23 cellular contexts compared by ENCODE assay signal in genomic region chr11:65059959-65060824, GRCh38. TPM values are rescaled to one million over a fixed set of nuclear protein-coding genes. Genes with fewer than 3 reads are reported as not detected.
A peak's percentile ranks its signal among the peaks of the same experiment; 100 is the strongest.
DNase-seq lines count a peak whose midpoint lies in the region; ATAC-seq and TF ChIP-seq lines count a peak whose summit lies in the region.
"Had no signal": no experiment of that assay in that cellular context is flagged by ENCODE, and none has a peak within 500 bp of the region (broad histone marks: within the 10 kb centered on the region; RNA-seq: fewer than 3 reads in every experiment).

No MANE protein-coding gene starts in this region.

- no peak overlapping the region for H3K4me3 Mint-ChIP-seq in CD8-positive, alpha-beta T cell
- H3K4me3 Mint-ChIP-seq: CD4-positive, CD25-positive, alpha-beta regulatory T cell; endodermal cell; stimulated activated memory B cell treated with anti-CD40 and anti-IgM and Interleukin-4, amounts not matched to agents 10 μg/mL and 1 μg/mL and 100 μg/mL, for 72 hours had no signal

- H3K36me3 Mint-ChIP-seq in CD8-positive, alpha-beta T cell, result no peaks in the 10 kb centered on the region
- H3K36me3 Mint-ChIP-seq: CD4-positive, CD25-positive, alpha-beta regulatory T cell; stimulated activated memory B cell treated with anti-CD40 and anti-IgM and Interleukin-4, amounts not matched to agents 10 μg/mL and 1 μg/mL and 100 μg/mL, for 72 hours had no signal

- no peak overlapping the region for H3K4me3 ChIP-seq in BLaER1 treated with 17β-estradiol and CSF1 and Interleukin-3, amounts not matched to agents 10 nM and 100 nM
- no peak overlapping the region for H3K4me3 ChIP-seq in WERI-Rb-1 (ENCODE audit: low read depth, low read length)
- no peak overlapping the region for H3K4me3 ChIP-seq in CD8-positive, alpha-beta T cell (ENCODE audit: low read depth, low read length)
- H3K4me3 ChIP-seq: HAP-1, lung, skin epidermis, thoracic aorta had no signal

- no peak overlapping the region for H3K27ac ChIP-seq in BLaER1 treated with 17β-estradiol and CSF1 and Interleukin-3, amounts not matched to agents 10 nM and 100 nM
- H3K27ac ChIP-seq in WERI-Rb-1, result no peak overlapping the region
- no peak overlapping the region for H3K27ac ChIP-seq in CD8-positive, alpha-beta T cell (ENCODE audit: low read depth, low read length)
- H3K27ac ChIP-seq: neutrophil, RWPE1, skin epidermis, thoracic aorta had no signal

- TF ChIP-seq RAD21 in Ishikawa (IDR thresholded peaks at IDR 0.05; ENCODE audit: low read depth), result no peak

- TF ChIP-seq POLR2A in erythroblast (IDR thresholded peaks at IDR 0.05; ENCODE audit: low read length), result no peak

- TF ChIP-seq CTCF in WERI-Rb-1 (IDR thresholded peaks at IDR 0.05; ENCODE audit: low read depth, low read length), result no peak
- TF ChIP-seq CTCF in CD8-positive, alpha-beta T cell (IDR thresholded peaks at IDR 0.05), result no peak

- peak overlapping the region in 8 of 11 experiments; percentile 7 to 52 (median 34); a peak in 12 of 22 replicates for H3K4me2 ChIP-seq in BLaER1 treated with 17β-estradiol and CSF1 and Interleukin-3, amounts not matched to agents 10 nM and 100 nM

- no peaks in the 10 kb centered on the region for H3K36me3 ChIP-seq in BLaER1 treated with 17β-estradiol and CSF1 and Interleukin-3, amounts not matched to agents 10 nM and 100 nM
- no peaks in the 10 kb centered on the region for H3K36me3 ChIP-seq in WERI-Rb-1
- H3K36me3 ChIP-seq in CD8-positive, alpha-beta T cell (ENCODE audit: insufficient read depth, low read length), result no peaks in the 10 kb centered on the region
- H3K36me3 ChIP-seq: HAP-1, neutrophil, thoracic aorta had no signal

- no peak overlapping the region for H3K27ac Mint-ChIP-seq in CD8-positive, alpha-beta T cell
- H3K27ac Mint-ChIP-seq: stimulated activated memory B cell treated with anti-CD40 and anti-IgM and Interleukin-4, amounts not matched to agents 10 μg/mL and 1 μg/mL and 100 μg/mL, for 72 hours had no signal

- H3K27me3 Mint-ChIP-seq in CD8-positive, alpha-beta T cell (ENCODE audit: low read depth), result no peaks in the 10 kb centered on the region

- no peaks in the 10 kb centered on the region for H3K4me1 Mint-ChIP-seq in CD8-positive, alpha-beta T cell (ENCODE audit: low read depth)
- H3K4me1 Mint-ChIP-seq: endodermal cell had no signal

- no peaks in the 10 kb centered on the region for H3K9me3 Mint-ChIP-seq in CD8-positive, alpha-beta T cell
- H3K9me3 Mint-ChIP-seq: CD4-positive, CD25-positive, alpha-beta regulatory T cell; endodermal cell; stimulated activated memory B cell treated with anti-CD40 and anti-IgM and Interleukin-4, amounts not matched to agents 10 μg/mL and 1 μg/mL and 100 μg/mL, for 72 hours had no signal

- H3K9me3 ChIP-seq in BLaER1 treated with 17β-estradiol and CSF1 and Interleukin-3, amounts not matched to agents 10 nM and 100 nM (replicated peaks in 1 of 11), result no peaks in the 10 kb centered on the region
- no peaks in the 10 kb centered on the region for H3K9me3 ChIP-seq in WERI-Rb-1 (ENCODE audit: severe bottlenecking)
- H3K9me3 ChIP-seq in CD8-positive, alpha-beta T cell (ENCODE audit: low read length), result no peaks in the 10 kb centered on the region
- H3K9me3 ChIP-seq: HAP-1, neutrophil, thoracic aorta had no signal

- no peaks in the 10 kb centered on the region for H3K27me3 ChIP-seq in BLaER1 treated with 17β-estradiol and CSF1 and Interleukin-3, amounts not matched to agents 10 nM and 100 nM
- H3K27me3 ChIP-seq in WERI-Rb-1 (ENCODE audit: insufficient read depth, low read depth, severe bottlenecking), result no peaks in the 10 kb centered on the region
- no peaks in the 10 kb centered on the region for H3K27me3 ChIP-seq in CD8-positive, alpha-beta T cell (ENCODE audit: insufficient read depth, low read length)
- H3K27me3 ChIP-seq: neutrophil had no signal

- H4K20me1 ChIP-seq in BLaER1 treated with 17β-estradiol and CSF1 and Interleukin-3, amounts not matched to agents 10 nM and 100 nM, result no peaks in the 10 kb centered on the region; a peak in 1 of 22 replicates

- CTCF ChIA-PET in CD8-positive, alpha-beta T cell (lab: Charles Lee), result no interaction called here

- ATAC-seq in CD8-positive, alpha-beta T cell, result no peak
- ATAC-seq: stimulated activated memory B cell treated with anti-CD40 and anti-IgM and Interleukin-4, amounts not matched to agents 10 μg/mL and 1 μg/mL and 100 μg/mL, for 72 hours had no signal

- DNase-seq in erythroblast (lab: John Stamatoyannopoulos, UW), result peak; percentile 20 to 28
- DNase-seq in WERI-Rb-1, result no peak
- DNase-seq in NCI-H1105 treated with DMSO at 0.1 percent for 48 hours (lab: John Stamatoyannopoulos, UW), result no peak
- DNase-seq in CD8-positive, alpha-beta T cell, result no peak
- DNase-seq: activated CD4-positive, alpha-beta T cell treated with anti-CD3 and anti-CD28 coated beads, Interleukin-2, amount 50 U/mL, for 48 hours; activated gamma-delta T cell; cortex of kidney; DMS 273 treated with DMSO at 0.1 percent for 48 hours; KBM-7; kidney; NCI-H1694; NCI-H2171 treated with DMSO at 0.1 percent for 48 hours had no signal

- intact Hi-C loops in CD8-positive, alpha-beta T cell (cut with DNase I, micrococcal nuclease), result no loop called here

- H3K4me1 ChIP-seq in BLaER1 treated with 17β-estradiol and CSF1 and Interleukin-3, amounts not matched to agents 10 nM and 100 nM, result peaks cover 18 to 46% (median 30%) of the 10 kb centered on the region in 10 experiments
- H3K4me1 ChIP-seq in CD8-positive, alpha-beta T cell (ENCODE audit: insufficient read depth, low read length), result no peaks in the 10 kb centered on the region
- H3K4me1 ChIP-seq: HAP-1 had no signal

- no peak for TF ChIP-seq EP300 in Ishikawa (IDR thresholded peaks at IDR 0.05; ENCODE audit: borderline replicate concordance)

- no peak overlapping the region for H3K9ac ChIP-seq in BLaER1 treated with 17β-estradiol and CSF1 and Interleukin-3, amounts not matched to agents 10 nM and 100 nM

- POLR2A ChIA-PET in CD8-positive, alpha-beta T cell (lab: Charles Lee), result no interaction called here

TF ChIP-seq in Ishikawa, 13 proteins besides CTCF, POLR2A, EP300 and RAD21:
- TF ChIP-seq CEBPB (IDR thresholded peaks at IDR 0.05) (no peak), USF1 (IDR thresholded peaks at IDR 0.05) (0 out of 2 replicates have a peak, but pooled peaks have one; percentile 32), FOXM1 (IDR thresholded peaks at IDR 0.05; ENCODE audit: borderline replicate concordance, low read depth) (no peak), MAX (IDR thresholded peaks at IDR 0.05) (no peak)

RNA-seq across cellular contexts. Expression of gene NAALADL1, which starts 1.8 kb away (rescaled TPM):
- total RNA-seq in CD8-positive, alpha-beta T cell, result 1 to 10 TPM; 5.4 to 6.1 TPM

RNA-seq across cellular contexts. Expression of gene SAC3D1, which starts 19.2 kb away (rescaled TPM):
- under 1 TPM; 0.57 to 0.94 TPM for total RNA-seq in CD8-positive, alpha-beta T cell

RNA-seq across cellular contexts. Expression of gene CDCA5, which starts 23.6 kb away (rescaled TPM):
- 1 to 10 TPM in 1 of 2 experiments, under 1 TPM in 1; 0.76 to 1.2 TPM for total RNA-seq in CD8-positive, alpha-beta T cell

RNA-seq across cellular contexts. Expression of gene ZFPL1, which starts 23.8 kb away (rescaled TPM):
- total RNA-seq in CD8-positive, alpha-beta T cell, result 10 to 100 TPM; 52.3 to 52.6 TPM

RNA-seq across cellular contexts. Expression of gene SNX15, which starts 33.0 kb away (rescaled TPM):
- 10 to 100 TPM; 10.4 to 14.0 TPM for total RNA-seq in CD8-positive, alpha-beta T cell

Comparison
In these comparisons a context has a peak if more than half of its experiments do, and no peak if none do; other contexts are left out.
1. DNase-seq: peak in erythroblast (2 of 2); none in WERI-Rb-1 (single experiment), NCI-H1105 treated with DMSO at 0.1 percent for 48 hours (single experiment) and CD8-positive, alpha-beta T cell (0 of 7).